1 cellular context compared by ENCODE assay signal in genomic region chr1:10762153-10762523, GRCh38.
TF ChIP-seq lines count a peak whose summit lies in the region.

No MANE protein-coding gene starts in this region.

TF ChIP-seq in endothelial cell of umbilical vein, 7 proteins besides CTCF, POLR2A, EP300 and RAD21:
- TF ChIP-seq MAX (IDR thresholded peaks at IDR 0.05; ENCODE audit: insufficient read depth, insufficient read length) (no peak), POLR2AphosphoS5 (IDR thresholded peaks at IDR 0.05; ENCODE audit: insufficient read depth, low read depth, low read length) (no peak), MYC (IDR thresholded peaks at IDR 0.05; ENCODE audit: low read depth, low read length) (no peak), JUN (IDR thresholded peaks at IDR 0.05; ENCODE audit: borderline replicate concordance, insufficient read depth, insufficient read length, low read depth) (no peak), FOS (IDR thresholded peaks at IDR 0.05; ENCODE audit: borderline replicate concordance, insufficient read depth, low read length) (no peak), EZH2 (IDR thresholded peaks at IDR 0.05; ENCODE audit: borderline replicate concordance, low read depth, low read length, severe bottlenecking) (no peak), GATA2 (IDR thresholded peaks at IDR 0.05; ENCODE audit: insufficient read depth, insufficient read length, low read depth, low read length) (no peak)
